ENCODE assay signal across 8 cellular contexts in genomic region chr2:86747708-86748627, GRCh38. TPM values are rescaled to one million over a fixed set of nuclear protein-coding genes. Genes with fewer than 3 reads are reported as not detected.
DNase-seq lines count a peak whose midpoint lies in the region; ATAC-seq and TF ChIP-seq lines count a peak whose summit lies in the region.

No MANE protein-coding gene starts in this region.

- no peaks in the 10 kb centered on the region for H3K4me1 ChIP-seq in prostate gland (replicated peaks)

- H3K4me3 ChIP-seq in dorsolateral prefrontal cortex, result peak overlapping the region in 32 of 59 donors; percentile 1 to 50 (median 16)
- H3K4me3 ChIP-seq in neural cell (ENCODE audit: low read length), result peak overlapping the region; percentile 17
- no peak overlapping the region for H3K4me3 ChIP-seq in prostate gland

- H3K79me2 ChIP-seq in neural cell (replicated peaks; ENCODE audit: insufficient read depth, low read length), result peaks cover 47% of the 10 kb centered on the region

- WGBS in prostate gland, result 95% methylated on average over 9 of the region's 9 CpGs

- no peak overlapping the region for H3K9ac ChIP-seq in neural cell (ENCODE audit: low read length)

- H3K36me3 ChIP-seq in neural cell (ENCODE audit: insufficient read depth, low read length) (peaks cover 7% of the 10 kb centered on the region), prostate gland (no peaks in the 10 kb centered on the region)

- no peak overlapping the region for H3K4me2 ChIP-seq in neural cell (ENCODE audit: low read length)

- peak; percentile 57 for ATAC-seq in GM18907 (IDR thresholded peaks at IDR 0.05; ENCODE audit: unreplicated experiment)

- no peak for TF ChIP-seq CTCF in dorsolateral prefrontal cortex (IDR thresholded peaks at IDR 0.05 in 54 of 56, conservative IDR thresholded peaks at IDR 0.05 in 2 of 56; ENCODE audit: low read depth in 1 of 56, partially characterized antibody in 56 of 56)
- no peak for TF ChIP-seq CTCF in neural cell (IDR thresholded peaks at IDR 0.05; ENCODE audit: poor library complexity, severe bottlenecking)
- no peak for TF ChIP-seq CTCF in prostate gland (IDR thresholded peaks at IDR 0.05)

- no peaks in the 10 kb centered on the region for H3F3A ChIP-seq in neural cell (ENCODE audit: insufficient read depth, low read length, poor library complexity, severe bottlenecking)

- H4K20me1 ChIP-seq in neural cell (ENCODE audit: insufficient read depth), result no peaks in the 10 kb centered on the region

- no peaks in the 10 kb centered on the region for H3K9me2 ChIP-seq in neural cell (ENCODE audit: insufficient read depth, low read length)

- H3K27me3 ChIP-seq in dorsolateral prefrontal cortex, result no peaks in the 10 kb centered on the region
- no peaks in the 10 kb centered on the region for H3K27me3 ChIP-seq in neural cell (ENCODE audit: insufficient read depth, low read depth, low read length)
- no peaks in the 10 kb centered on the region for H3K27me3 ChIP-seq in prostate gland (replicated peaks; ENCODE audit: insufficient read depth)

- H3K9me3 ChIP-seq in neural cell (ENCODE audit: low read length) (peaks cover 3% of the 10 kb centered on the region), prostate gland (no peaks in the 10 kb centered on the region)

- TF ChIP-seq POLR2A in prostate gland (IDR thresholded peaks at IDR 0.05), result no peak

- H2AFZ ChIP-seq in neural cell (ENCODE audit: low read depth, low read length), result no peak overlapping the region

- peak; percentile 62 for DNase-seq in AG08396 (ENCODE audit: low spot score)
- DNase-seq in NCI-H460 (ENCODE audit: extremely low read depth, low read depth), result peak; percentile 63
- peak in 6 of 10 donors; percentile 20 to 61 (median 45) for DNase-seq in dorsolateral prefrontal cortex
- no peak for DNase-seq in prostate gland (ENCODE audit: low spot score)
- DNase-seq in GM19238 (ENCODE audit: insufficient read length, low spot score), result no peak
- DNase-seq in stimulated activated CD4-positive, alpha-beta T cell treated with anti-CD3 and anti-CD28 coated beads, Interleukin-1b, Interleukin-23, amount 100 ng/mL, for 48 hours, result no peak

- H3K27ac ChIP-seq in dorsolateral prefrontal cortex (peak overlapping the region in 53 of 59 donors; percentile 2 to 86 (median 64)), neural cell (ENCODE audit: low read length) (peak overlapping the region; percentile 48), prostate gland (no peak overlapping the region)

- intact Hi-C loops in dorsolateral prefrontal cortex (cut with DNase I) (no loop called here), prostate gland (cut with DNase I) (no loop called here)

- TF ChIP-seq RAD21 in neural cell (conservative IDR thresholded peaks at IDR 0.05), result no peak

- TF ChIP-seq EP300 in neural cell (conservative IDR thresholded peaks at IDR 0.05; ENCODE audit: poor library complexity, severe bottlenecking), result no peak

TF ChIP-seq in neural cell, 6 proteins besides CTCF, POLR2A, EP300 and RAD21:
- no peak for TF ChIP-seq POLR2AphosphoS5 (IDR thresholded peaks at IDR 0.05)

RNA-seq across cellular contexts. Expression of gene RMND5A, which starts 27.9 kb away (rescaled TPM):
- total RNA-seq in NCI-H460 (2014; rRNA removed; shearing (Covaris generic)), result 53.9 and 59.2 TPM in 2 replicates
- 14.8 and 19.2 TPM in 2 replicates for polyA plus RNA-seq in NCI-H460 (2014; cell fraction: nucleus; rRNA removed)
- total RNA-seq in dorsolateral prefrontal cortex (10 to 100 TPM; 37.4 to 76.2 (median 58.6) TPM), prostate gland (10 to 100 TPM; 37.1 to 42.9 TPM)
- 36.3 and 40.8 TPM in 2 replicates for polyA plus RNA-seq in neural cell
- 83.0 and 89.9 TPM in 2 replicates for polyA minus RNA-seq in neural cell

RNA-seq across cellular contexts. Expression of gene CD8A, which starts 42.7 kb away (rescaled TPM):
- total RNA-seq in NCI-H460 (2014; rRNA removed; shearing (Covaris generic)), result 0.12 and 0.29 TPM in 2 replicates
- polyA plus RNA-seq in NCI-H460 (2014; cell fraction: nucleus; rRNA removed), result 0.72 TPM in 1 of 2 replicates, not detected in the other
- total RNA-seq in dorsolateral prefrontal cortex (1 to 10 TPM in 119 of 120 experiments, under 1 TPM in 1; 0.88 to 5.0 (median 2.7) TPM), prostate gland (1 to 10 TPM; 1.3 to 2.5 TPM)
- polyA plus RNA-seq in neural cell, result 1.5 and 2.2 TPM in 2 replicates
- 0.93 and 1.2 TPM in 2 replicates for polyA minus RNA-seq in neural cell

Comparison
In these comparisons a context has a peak if more than half of its experiments do, and no peak if none do; other contexts are left out.
1. DNase-seq: peak in AG08396 (single experiment), NCI-H460 (single experiment) and dorsolateral prefrontal cortex (6 of 10); none in prostate gland (single experiment), GM19238 (single experiment) and stimulated activated CD4-positive, alpha-beta T cell treated with anti-CD3 and anti-CD28 coated beads, Interleukin-1b, Interleukin-23, amount 100 ng/mL, for 48 hours (single experiment).
2. H3K27ac ChIP-seq: peak in dorsolateral prefrontal cortex (53 of 59) and neural cell (single experiment); none in prostate gland (0 of 2).
3. H3K4me3 ChIP-seq: peak in dorsolateral prefrontal cortex (32 of 59) and neural cell (single experiment); none in prostate gland (0 of 2).